8 cellular contexts compared by ENCODE assay signal in genomic region chr3:56801151-56801596, GRCh38. TPM values are rescaled to one million over a fixed set of nuclear protein-coding genes. Genes with fewer than 3 reads are reported as not detected.
A peak's percentile ranks its signal among the peaks of the same experiment; 100 is the strongest.
DNase-seq lines count a peak whose midpoint lies in the region; ATAC-seq and TF ChIP-seq lines count a peak whose summit lies in the region.

No MANE protein-coding gene starts in this region.

- H3K27me3 ChIP-seq in BE2C = no peaks in the 10 kb centered on the region

- TF ChIP-seq CTCF in BE2C (IDR thresholded peaks at IDR 0.05; ENCODE audit: low read depth, low read length) (no peak), VCaP (conservative IDR thresholded peaks at IDR 0.05) (no peak), endothelial cell (IDR thresholded peaks at IDR 0.05; ENCODE audit: unreplicated experiment) (no peak)

- H3K4me1 ChIP-seq in BE2C = no peaks in the 10 kb centered on the region; the same call in none of the 2 replicates

- H3K36me3 Mint-ChIP-seq in endothelial cell (ENCODE audit: low read depth, unreplicated experiment) = no peaks in the 10 kb centered on the region
- peaks cover under 1 to 9% (median 2%) of the 10 kb centered on the region in 3 donors for H3K36me3 Mint-ChIP-seq in naive thymus-derived CD8-positive, alpha-beta T cell

- peaks cover 3% of the 10 kb centered on the region for H3K27me3 Mint-ChIP-seq in endothelial cell (ENCODE audit: unreplicated experiment)
- no peaks in the 10 kb centered on the region for H3K27me3 Mint-ChIP-seq in naive thymus-derived CD8-positive, alpha-beta T cell

- peak overlapping the region; percentile 68 for H3K27ac ChIP-seq in VCaP

- peak; percentile 13 for ATAC-seq in GM21529 (IDR thresholded peaks at IDR 0.05; ENCODE audit: unreplicated experiment)
- ATAC-seq in naive thymus-derived CD8-positive, alpha-beta T cell = peak; percentile 38 to 42
- no peak for ATAC-seq in HG02885 (IDR thresholded peaks at IDR 0.05; ENCODE audit: poor library complexity, unreplicated experiment)
- ATAC-seq in HG03025 (IDR thresholded peaks at IDR 0.05; ENCODE audit: low FRiP score, unreplicated experiment) = no peak

- peaks cover 4% of the 10 kb centered on the region for H3K4me1 Mint-ChIP-seq in endothelial cell (ENCODE audit: unreplicated experiment)
- H3K4me1 Mint-ChIP-seq in naive thymus-derived CD8-positive, alpha-beta T cell = peaks cover 19 to 57% (median 38%) of the 10 kb centered on the region in 4 donors

- POLR2A ChIA-PET in naive thymus-derived CD8-positive, alpha-beta T cell (lab: Charles Lee) = interaction anchor here (0.9 to 8.5 kb wide), 29 partner anchors 12 to 187 kb away, joined by 3 to 278 read pairs (median 14); partner anchors contain the start of gene TASOR

- H3K9me3 Mint-ChIP-seq in endothelial cell (ENCODE audit: unreplicated experiment) = no peaks in the 10 kb centered on the region
- no peaks in the 10 kb centered on the region for H3K9me3 Mint-ChIP-seq in naive thymus-derived CD8-positive, alpha-beta T cell

- peak overlapping the region; percentile 71 for H3K4me3 ChIP-seq in BE2C (ENCODE audit: low read depth, low read length)

- H3K36me3 ChIP-seq in BE2C = no peaks in the 10 kb centered on the region

- DNase-seq in BE2C (no peak), endothelial cell (ENCODE audit: low spot score) (peak; percentile 4), COR-L47 (lab: John Stamatoyannopoulos, UW) (no peak)
- peak in 5 of 10 donors; percentile 32 to 63 (median 55) for DNase-seq in naive thymus-derived CD8-positive, alpha-beta T cell

- H3K27ac Mint-ChIP-seq in endothelial cell (ENCODE audit: unreplicated experiment) = peak overlapping the region; percentile 1
- peak overlapping the region; percentile 79 to 96 (median 91) for H3K27ac Mint-ChIP-seq in naive thymus-derived CD8-positive, alpha-beta T cell

- H3K4me3 Mint-ChIP-seq in endothelial cell (ENCODE audit: unreplicated experiment) = peak overlapping the region; percentile 93
- peak overlapping the region; percentile 91 to 100 (median 96) for H3K4me3 Mint-ChIP-seq in naive thymus-derived CD8-positive, alpha-beta T cell

- no peaks in the 10 kb centered on the region for H3K9me3 ChIP-seq in BE2C

RNA-seq across cellular contexts. Expression of gene ARHGEF3, which starts 0.6 kb away (rescaled TPM):
- polyA plus RNA-seq in BE2C (2012; ENCODE audit: insufficient read depth, insufficient read length, low read depth) = 4.6 TPM
- 4.0 TPM for total RNA-seq in endothelial cell (ENCODE audit: unreplicated experiment)
- total RNA-seq in naive thymus-derived CD8-positive, alpha-beta T cell = 100 to 1,000 TPM; 118 to 123 TPM
- polyA plus RNA-seq in naive thymus-derived CD8-positive, alpha-beta T cell = 100 to 1,000 TPM in 1 of 3 donors, 10 to 100 TPM in 2; 95.3 to 101 (median 96.9) TPM

Comparison
In these comparisons a context has a peak if more than half of its experiments do, and no peak if none do; other contexts are left out.
1. ATAC-seq: peak in GM21529 (single experiment) and naive thymus-derived CD8-positive, alpha-beta T cell (2 of 2); none in HG02885 (single experiment) and HG03025 (single experiment).
2. RNA of gene ARHGEF3, which starts 0.6 kb away (total RNA-seq): 118 to 123 TPM in naive thymus-derived CD8-positive, alpha-beta T cell; 4.0 TPM in endothelial cell (single experiment); every median in the first group is over 10 times any median in the second.